Comparison of ENCODE assay signal across 2 cellular contexts in the genomic region with DNA sequence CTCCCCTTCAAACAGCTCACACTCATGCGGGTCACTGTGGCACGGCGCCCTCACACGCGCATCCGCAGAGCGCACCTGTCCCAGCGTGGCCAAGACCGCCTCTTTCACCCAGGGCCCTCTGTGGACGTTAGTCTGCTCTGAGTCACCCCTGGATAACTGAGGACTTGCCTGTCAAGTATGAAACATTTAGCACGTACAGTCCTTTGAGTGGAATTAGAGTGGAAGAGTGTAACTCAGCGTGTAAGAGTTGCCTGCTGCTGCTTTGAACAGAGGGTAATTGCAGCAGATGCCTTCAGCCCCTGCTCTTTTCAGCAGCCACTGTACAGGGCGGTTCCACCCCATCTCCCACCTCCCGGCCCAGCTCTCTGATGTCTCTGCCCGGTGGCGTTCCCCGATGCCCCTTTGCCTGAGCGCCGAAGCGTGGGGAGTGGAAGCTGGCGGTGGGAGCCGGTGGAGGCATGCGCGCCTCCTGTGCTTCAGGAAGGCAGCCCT.
TF ChIP-seq lines count a peak whose summit lies in the region.

No MANE protein-coding gene starts in this region.

TF ChIP-seq in IMR-90, 13 proteins besides CTCF, POLR2A, EP300 and RAD21:
- TF ChIP-seq USF2 (IDR thresholded peaks at IDR 0.05; ENCODE audit: low read depth, low read length), result no peak
- TF ChIP-seq CHD1 (IDR thresholded peaks at IDR 0.05; ENCODE audit: low read depth, low read length), result no peak
- TF ChIP-seq FOS (IDR thresholded peaks at IDR 0.05; ENCODE audit: low read depth, low read length), result no peak
- no peak for TF ChIP-seq MAFK (IDR thresholded peaks at IDR 0.05; ENCODE audit: low read depth, low read length)
- TF ChIP-seq SMC3 (IDR thresholded peaks at IDR 0.05; ENCODE audit: low read depth, low read length), result no peak
- TF ChIP-seq CEBPB (IDR thresholded peaks at IDR 0.05; ENCODE audit: low read depth, low read length), result no peak
- TF ChIP-seq BHLHE40 (IDR thresholded peaks at IDR 0.05; ENCODE audit: low read depth, low read length), result no peak
- no peak for TF ChIP-seq RFX5 (IDR thresholded peaks at IDR 0.05; ENCODE audit: low read depth, low read length)
- no peak for TF ChIP-seq MXI1 (IDR thresholded peaks at IDR 0.05; ENCODE audit: borderline replicate concordance, low read depth, low read length)
- no peak for TF ChIP-seq MAZ (IDR thresholded peaks at IDR 0.05; ENCODE audit: borderline replicate concordance, low read depth, low read length)

TF ChIP-seq in GM12878, 131 proteins besides CTCF, POLR2A, EP300 and RAD21:
- TF ChIP-seq ZBTB33 (IDR thresholded peaks at IDR 0.05), result peak; percentile 87
- TF ChIP-seq ETV6 (conservative IDR thresholded peaks at IDR 0.05 in 1 of 2, IDR thresholded peaks at IDR 0.05 in 1 of 2; ENCODE audit: borderline replicate concordance in 1 of 2, low read depth in 1 of 2), result no peak
- TF ChIP-seq E4F1 (IDR thresholded peaks at IDR 0.05; ENCODE audit: borderline replicate concordance, partially characterized antibody), result no peak
- 0 out of 2 replicates have a peak, but pooled peaks have one; percentile 15 for TF ChIP-seq IKZF1 (conservative IDR thresholded peaks at IDR 0.05)
TF ChIP-seq in GM12878: peak in this region for 2.
